In the genomic region with DNA sequence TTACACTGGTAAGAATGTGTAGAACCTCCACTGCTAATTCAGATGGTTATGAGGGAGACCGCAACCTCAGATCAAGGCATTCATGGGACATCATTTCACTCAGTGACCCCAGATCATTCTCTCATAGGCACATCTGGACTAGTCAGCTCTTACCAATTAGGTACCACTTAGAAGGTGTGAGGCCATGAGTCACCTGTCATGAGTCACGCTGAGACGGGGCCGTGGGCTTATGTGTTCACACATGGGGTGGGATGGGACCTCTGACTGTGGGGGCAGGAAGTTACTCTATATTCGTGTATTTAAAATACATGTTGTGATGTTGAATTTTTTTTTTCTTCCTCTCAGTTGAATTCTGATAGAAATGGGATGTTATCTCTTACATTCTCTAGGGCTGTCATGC, we compare ENCODE assay signal across 12 cellular contexts. TPM values are rescaled to one million over a fixed set of nuclear protein-coding genes. Genes with fewer than 3 reads are reported as not detected.
DNase-seq lines count a peak whose midpoint lies in the region; ATAC-seq, FAIRE-seq and TF ChIP-seq lines count a peak whose summit lies in the region.
"Had no signal": no experiment of that assay in that cellular context is flagged by ENCODE, and none has a peak within 500 bp of the region (broad histone marks: within the 10 kb centered on the region; RNA-seq: fewer than 3 reads in every experiment).

No MANE protein-coding gene starts in this region.

- no peaks in the 10 kb centered on the region for H3K4me1 ChIP-seq in suprapubic skin

- no peaks in the 10 kb centered on the region for H3K9me3 ChIP-seq in suprapubic skin

- DNase-seq in EL (peak; percentile 39), bronchial epithelial cell (ENCODE audit: low read depth) (peak; percentile 88), NCI-H2029 treated with DMSO at 0.1 percent for 48 hours (lab: John Stamatoyannopoulos, UW) (no peak), suprapubic skin (ENCODE audit: low spot score in 2 of 2) (no peak), dedifferentiated amniotic fluid mesenchymal stem cell (ENCODE audit: extremely low spot score) (no peak)
- peak; percentile 79 for DNase-seq in activated CD4-positive, alpha-beta T cell treated with anti-CD3 and anti-CD28 coated beads for 48 hours
- peak; percentile 74 for DNase-seq in stimulated activated CD4-positive, alpha-beta T cell treated with anti-CD3 and anti-CD28 coated beads, Interleukin-4, amount 100 ng/mL, for 24 hours
- DNase-seq: brain microvascular endothelial cell, COR-L47, kidney, NCI-H2081 treated with DMSO at 0.1 percent for 48 hours had no signal

- H3K27ac ChIP-seq in suprapubic skin = no peak overlapping the region
- H3K27ac ChIP-seq: brain microvascular endothelial cell had no signal

- 67% methylated on average over 5 of the region's 5 CpGs for whole genome bisulfite sequencing in suprapubic skin

- no peak for TF ChIP-seq EP300 in suprapubic skin (IDR thresholded peaks at IDR 0.05)

- H3K4me3 ChIP-seq in bronchial epithelial cell (ENCODE audit: low read depth, low read length) (no peak overlapping the region), suprapubic skin (no peak overlapping the region)

- TF ChIP-seq CTCF in bronchial epithelial cell (IDR thresholded peaks at IDR 0.05; ENCODE audit: insufficient read depth, low read length, severe bottlenecking) (no peak), suprapubic skin (IDR thresholded peaks at IDR 0.05) (no peak)

- TF ChIP-seq POLR2A in suprapubic skin (IDR thresholded peaks at IDR 0.05) = no peak

- FAIRE-seq in bronchial epithelial cell (lab: Jason Lieb, UNC) = no peak
- FAIRE-seq: kidney had no signal

- no peak for ATAC-seq in GM18870 (IDR thresholded peaks at IDR 0.05; ENCODE audit: unreplicated experiment)

- no peaks in the 10 kb centered on the region for H3K36me3 ChIP-seq in bronchial epithelial cell (ENCODE audit: control insufficient read depth, insufficient read depth, low read length)
- no peaks in the 10 kb centered on the region for H3K36me3 ChIP-seq in suprapubic skin
- H3K36me3 ChIP-seq: brain microvascular endothelial cell had no signal

- H3K27me3 ChIP-seq in bronchial epithelial cell (ENCODE audit: control insufficient read depth, insufficient read depth, low read length) = peaks cover 6% of the 10 kb centered on the region
- peaks cover 15% of the 10 kb centered on the region for H3K27me3 ChIP-seq in suprapubic skin
- H3K27me3 ChIP-seq: brain microvascular endothelial cell had no signal

RNA-seq across cellular contexts. Expression of a gene that starts 55.9 kb away (rescaled TPM):
- total RNA-seq in bronchial epithelial cell (4.5 and 7.0 TPM in 2 replicates), suprapubic skin (10 to 100 TPM in 2 of 4 donors, 1 to 10 TPM in 2; 6.5 to 17.1 (median 10.6) TPM)

RNA-seq across cellular contexts. Expression of a gene that starts 56.3 kb away (rescaled TPM):
- total RNA-seq in bronchial epithelial cell (83.2 and 88.2 TPM in 2 replicates), suprapubic skin (10 to 100 TPM; 29.6 to 39.6 (median 32.8) TPM)

Comparison
In these comparisons a context has a peak if more than half of its experiments do, and no peak if none do; other contexts are left out.
1. DNase-seq: peak in EL (single experiment), activated CD4-positive, alpha-beta T cell treated with anti-CD3 and anti-CD28 coated beads for 48 hours (single experiment), bronchial epithelial cell (single experiment) and stimulated activated CD4-positive, alpha-beta T cell treated with anti-CD3 and anti-CD28 coated beads, Interleukin-4, amount 100 ng/mL, for 24 hours (single experiment); none in NCI-H2029 treated with DMSO at 0.1 percent for 48 hours (single experiment), suprapubic skin (0 of 2) and dedifferentiated amniotic fluid mesenchymal stem cell (single experiment).